In genomic region chr12:19829100-19829853, GRCh38 we compare ENCODE assay signal across 20 cellular contexts.
A peak's percentile ranks its signal among the peaks of the same experiment; 100 is the strongest.
DNase-seq lines count a peak whose midpoint lies in the region.
"Had no signal": no experiment of that assay in that cellular context is flagged by ENCODE, and none has a peak within 500 bp of the region (broad histone marks: within the 10 kb centered on the region; RNA-seq: fewer than 3 reads in every experiment).

No MANE protein-coding gene starts in this region.

- no peaks in the 10 kb centered on the region for H3K27me3 Mint-ChIP-seq in activated naive CD8-positive, alpha-beta T cell
- no peaks in the 10 kb centered on the region for H3K27me3 Mint-ChIP-seq in activated naive CD8-positive, alpha-beta T cell treated with anti-CD3 and anti-CD28 coated beads for 36 hours

- H3K36me3 Mint-ChIP-seq in activated naive CD8-positive, alpha-beta T cell = peaks cover 3% of the 10 kb centered on the region
- H3K36me3 Mint-ChIP-seq in activated naive CD8-positive, alpha-beta T cell treated with anti-CD3 and anti-CD28 coated beads for 36 hours = peaks cover 5% of the 10 kb centered on the region

- H3K9me3 Mint-ChIP-seq in activated naive CD8-positive, alpha-beta T cell (ENCODE audit: low read depth) = no peaks in the 10 kb centered on the region
- H3K9me3 Mint-ChIP-seq in activated naive CD8-positive, alpha-beta T cell treated with anti-CD3 and anti-CD28 coated beads for 36 hours = peaks cover 23% of the 10 kb centered on the region
- H3K9me3 Mint-ChIP-seq: H9 had no signal

- no peak overlapping the region for H3K4me3 Mint-ChIP-seq in activated naive CD8-positive, alpha-beta T cell
- no peak overlapping the region for H3K4me3 Mint-ChIP-seq in activated naive CD8-positive, alpha-beta T cell treated with anti-CD3 and anti-CD28 coated beads for 36 hours
- H3K4me3 Mint-ChIP-seq: H9, HFFc6 had no signal

- no peak for DNase-seq in activated naive CD8-positive, alpha-beta T cell treated with anti-CD3 and anti-CD28 coated beads for 36 hours
- DNase-seq in NCI-H226 (peak; percentile 16), amniotic epithelial cell (ENCODE audit: low read depth) (peak; percentile 81), middle frontal gyrus (ENCODE audit: extremely low spot score, low spot score) (no peak), HT-29 (ENCODE audit: low spot score) (no peak)
- DNase-seq in stimulated activated CD4-positive, alpha-beta T cell treated with anti-CD3 and anti-CD28 coated beads, Interleukin-12 subunit alpha, Interleukin-12 subunit beta, amount 100 ng/mL, for 4 hours = no peak
- DNase-seq: BE2C, EL, GF-D8, GM23248, H9, HFFc6, KBM-7, NCI-H1092, NCI-H1436 treated with DMSO at 0.1 percent for 48 hours, NCI-H1930, NCI-H510A, NCI-H748 treated with DMSO at 0.1 percent for 48 hours, SIG-M5 had no signal

- peaks cover 14% of the 10 kb centered on the region for H3K4me1 Mint-ChIP-seq in activated naive CD8-positive, alpha-beta T cell (ENCODE audit: low read depth)
- peaks cover 12% of the 10 kb centered on the region for H3K4me1 Mint-ChIP-seq in activated naive CD8-positive, alpha-beta T cell treated with anti-CD3 and anti-CD28 coated beads for 36 hours

- peak overlapping the region; percentile 64 for H3K27ac Mint-ChIP-seq in activated naive CD8-positive, alpha-beta T cell
- H3K27ac Mint-ChIP-seq in activated naive CD8-positive, alpha-beta T cell treated with anti-CD3 and anti-CD28 coated beads for 36 hours = no peak overlapping the region
- H3K27ac Mint-ChIP-seq: HFFc6 had no signal

Comparison
In these comparisons a context has a peak if more than half of its experiments do, and no peak if none do; other contexts are left out.
1. DNase-seq: peak in NCI-H226 (single experiment) and amniotic epithelial cell (single experiment); none in activated naive CD8-positive, alpha-beta T cell treated with anti-CD3 and anti-CD28 coated beads for 36 hours (single experiment), stimulated activated CD4-positive, alpha-beta T cell treated with anti-CD3 and anti-CD28 coated beads, Interleukin-12 subunit alpha, Interleukin-12 subunit beta, amount 100 ng/mL, for 4 hours (single experiment), middle frontal gyrus (single experiment) and HT-29 (single experiment).